ENCODE assay signal across 8 cellular contexts in genomic region chr7:100089458-100090201, GRCh38. TPM values are rescaled to one million over a fixed set of nuclear protein-coding genes. Genes with fewer than 3 reads are reported as not detected.
A peak's percentile ranks its signal among the peaks of the same experiment; 100 is the strongest.
DNase-seq lines count a peak whose midpoint lies in the region; ATAC-seq, FAIRE-seq and TF ChIP-seq lines count a peak whose summit lies in the region.

No MANE protein-coding gene starts in this region.

- no peak for TF ChIP-seq EP300 in esophagus muscularis mucosa (IDR thresholded peaks at IDR 0.05)

- peak overlapping the region; percentile 90 for H3K27ac ChIP-seq in RWPE2 (ENCODE audit: poor library complexity, severe bottlenecking)
- peak overlapping the region; percentile 84 to 91 (median 90) for H3K27ac ChIP-seq in esophagus muscularis mucosa (replicated peaks in 1 of 4)
- peak overlapping the region; percentile 90 for H3K27ac ChIP-seq in psoas muscle

- H3K4me3 ChIP-seq in RWPE2 (ENCODE audit: severe bottlenecking) = peak overlapping the region; percentile 56
- peak overlapping the region; percentile 71 to 98 (median 90) for H3K4me3 ChIP-seq in esophagus muscularis mucosa
- peak overlapping the region; percentile 85 for H3K4me3 ChIP-seq in psoas muscle

- ATAC-seq in RWPE2 (ENCODE audit: low read depth) (no peak), psoas muscle (no peak), HG02678 (IDR thresholded peaks at IDR 0.05; ENCODE audit: unreplicated experiment) (no peak)

- in situ Hi-C loops in G401 (cut with HindIII; ENCODE audit: low sequenced_read_pairs) = no loop called here

- no peaks in the 10 kb centered on the region for H3K27me3 ChIP-seq in RWPE2 (ENCODE audit: insufficient read depth, poor library complexity, severe bottlenecking)
- H3K27me3 ChIP-seq in esophagus muscularis mucosa = peaks cover 0 to 5% (median 0%) of the 10 kb centered on the region in 4 donors
- H3K27me3 ChIP-seq in psoas muscle (ENCODE audit: insufficient read depth in 3 of 3, low read length in 2 of 3) = no peaks in the 10 kb centered on the region

- no peak for TF ChIP-seq CTCF in RWPE2 (IDR thresholded peaks at IDR 0.05; ENCODE audit: poor library complexity, severe bottlenecking)
- no peak for TF ChIP-seq CTCF in esophagus muscularis mucosa (IDR thresholded peaks at IDR 0.05)
- no peak for TF ChIP-seq CTCF in psoas muscle (IDR thresholded peaks at IDR 0.05)

- peaks cover 45% of the 10 kb centered on the region for H3K36me3 ChIP-seq in RWPE2 (ENCODE audit: low read depth)
- peaks cover 34 to 48% (median 46%) of the 10 kb centered on the region in 4 donors for H3K36me3 ChIP-seq in esophagus muscularis mucosa
- H3K36me3 ChIP-seq in psoas muscle (ENCODE audit: insufficient read depth in 1 of 2, low read depth in 1 of 2) = peaks cover 4 to 46% of the 10 kb centered on the region in 2 donors

- H3K9me3 ChIP-seq in RWPE2 (ENCODE audit: severe bottlenecking) (no peaks in the 10 kb centered on the region), esophagus muscularis mucosa (no peaks in the 10 kb centered on the region), psoas muscle (no peaks in the 10 kb centered on the region)

- no peak for TF ChIP-seq POLR2A in esophagus muscularis mucosa (IDR thresholded peaks at IDR 0.05; ENCODE audit: low read depth)

- intact Hi-C loops in esophagus muscularis mucosa (cut with DNase I) = loop anchor here (10.0 kb wide), 2 partner anchors 95 to 175 kb away; partner anchors contain the start of gene TRIM4
- intact Hi-C loops in psoas muscle (cut with DNase I) = loop anchor here (5.0 kb wide), 1 partner anchor 38 kb away; the partner anchor contains the start of gene MBLAC1 (in 2 of the 2)

- peak; percentile 63 for DNase-seq in ELR (ENCODE audit: low read depth)
- no peak for DNase-seq in RWPE2 (ENCODE audit: low spot score)
- DNase-seq in esophagus muscularis mucosa (ENCODE audit: extremely low spot score) = no peak
- no peak for DNase-seq in psoas muscle
- no peak for DNase-seq in G401 (ENCODE audit: low spot score)
- DNase-seq in GM19239 (ENCODE audit: insufficient read length, low spot score) = no peak
- no peak for DNase-seq in activated CD4-positive, alpha-beta T cell treated with anti-CD3 and anti-CD28 coated beads for 4 hours

- H3K4me1 ChIP-seq in RWPE2 (ENCODE audit: insufficient read depth, poor library complexity, severe bottlenecking) (peaks cover 15% of the 10 kb centered on the region), esophagus muscularis mucosa (peaks cover 18 to 50% (median 41%) of the 10 kb centered on the region in 4 donors), psoas muscle (peaks cover 21% of the 10 kb centered on the region)

- 35% methylated on average over 7 of the region's 7 CpGs for WGBS in esophagus muscularis mucosa
- 23 to 29% (median 25%) methylated on average over 7 of the region's 7 CpGs for WGBS in psoas muscle, 3 donors

- FAIRE-seq in GM19239 (lab: Jason Lieb, UNC) = no peak

RNA-seq across cellular contexts. Expression of gene COPS6, which starts 0.9 kb away (rescaled TPM):
- total RNA-seq in esophagus muscularis mucosa (10 to 100 TPM; 49.4 to 97.6 (median 73.7) TPM), psoas muscle (100 to 1,000 TPM in 3 of 4 donors, 10 to 100 TPM in 1; 82.9 to 130 (median 111) TPM)
- 100 to 1,000 TPM; 104 to 145 (median 126) TPM for polyA plus RNA-seq in psoas muscle
- 100 and 151 TPM in 2 replicates for total RNA-seq in G401 (2014; rRNA removed; shearing (Covaris generic))

RNA-seq across cellular contexts. Expression of gene ZNF3, which starts 8.1 kb away (rescaled TPM):
- total RNA-seq in esophagus muscularis mucosa (10 to 100 TPM; 15.6 to 25.3 (median 20.7) TPM), psoas muscle (10 to 100 TPM; 14.6 to 23.8 (median 17.1) TPM)
- 10 to 100 TPM; 11.2 to 26.4 (median 15.1) TPM for polyA plus RNA-seq in psoas muscle
- 29.9 and 38.7 TPM in 2 replicates for total RNA-seq in G401 (2014; rRNA removed; shearing (Covaris generic))

RNA-seq across cellular contexts. Expression of gene MCM7, which starts 11.6 kb away (rescaled TPM):
- total RNA-seq in esophagus muscularis mucosa (10 to 100 TPM; 35.3 to 60.3 (median 41.1) TPM), psoas muscle (10 to 100 TPM; 24.6 to 34.0 (median 30.6) TPM)
- polyA plus RNA-seq in psoas muscle = 10 to 100 TPM; 33.3 to 40.6 (median 33.8) TPM
- 356 and 361 TPM in 2 replicates for total RNA-seq in G401 (2014; rRNA removed; shearing (Covaris generic))

RNA-seq across cellular contexts. Expression of gene AP4M1, which starts 11.8 kb away (rescaled TPM):
- total RNA-seq in esophagus muscularis mucosa (10 to 100 TPM; 19.9 to 31.7 (median 26.1) TPM), psoas muscle (10 to 100 TPM in 2 of 4 donors, 1 to 10 TPM in 2; 8.8 to 12.9 (median 10.8) TPM)
- 10 to 100 TPM; 10.9 to 19.2 (median 14.5) TPM for polyA plus RNA-seq in psoas muscle
- 19.7 and 34.3 TPM in 2 replicates for total RNA-seq in G401 (2014; rRNA removed; shearing (Covaris generic))

RNA-seq across cellular contexts. Expression of gene TAF6, which starts 29.5 kb away (rescaled TPM):
- 10 to 100 TPM; 48.5 to 92.1 (median 77.8) TPM for total RNA-seq in esophagus muscularis mucosa
- total RNA-seq in psoas muscle = 10 to 100 TPM; 26.8 to 40.5 (median 31.7) TPM
- polyA plus RNA-seq in psoas muscle = 10 to 100 TPM; 31.4 to 58.4 (median 34.8) TPM
- total RNA-seq in G401 (2014; rRNA removed; shearing (Covaris generic)) = 26.6 and 45.6 TPM in 2 replicates
